In genomic region chr7:47358944-47359588, GRCh38 we compare ENCODE assay signal across 13 cellular contexts.
"Had no signal": no experiment of that assay in that cellular context is flagged by ENCODE, and none has a peak within 500 bp of the region (broad histone marks: within the 10 kb centered on the region; RNA-seq: fewer than 3 reads in every experiment).

No MANE protein-coding gene starts in this region.

- H3K36me3 ChIP-seq: brain microvascular endothelial cell, uterus had no signal

- ATAC-seq: activated CD4-positive, CD25-positive, alpha-beta regulatory T cell treated with anti-CD3 and anti-CD28 coated beads, Interleukin-2, amount 50 U/mL, for 24 hours; activated T-cell treated with anti-CD3 and anti-CD28 coated beads, Interleukin-2, amount 50 U/mL, for 4 hours; lower lobe of right lung; naive thymus-derived CD4-positive, alpha-beta T cell; sciatic nerve had no signal

- H3K27ac ChIP-seq: brain microvascular endothelial cell, lower lobe of right lung, testis, uterus had no signal

- H3K9me3 ChIP-seq: lower lobe of right lung, testis, uterus had no signal

- H3K4me1 ChIP-seq: uterus had no signal

- H3K27me3 ChIP-seq: brain microvascular endothelial cell, testis, uterus had no signal

- H3K4me3 ChIP-seq: lower lobe of right lung, testis, uterus had no signal

- DNase-seq: activated gamma-delta T cell; activated T-cell treated with anti-CD3 and anti-CD28 coated beads, Interleukin-2, amount 50 U/mL, for 4 hours; brain microvascular endothelial cell; endodermal cell; erythroblast; lower lobe of right lung; midbrain; naive thymus-derived CD4-positive, alpha-beta T cell; stimulated activated CD4-positive, alpha-beta T cell treated with anti-CD3 and anti-CD28 coated beads, Interleukin-2, amount 100 ng/mL, for 48 hours; testis; uterus had no signal
